Comparison of ENCODE assay signal across 11 cellular contexts in the genomic region with DNA sequence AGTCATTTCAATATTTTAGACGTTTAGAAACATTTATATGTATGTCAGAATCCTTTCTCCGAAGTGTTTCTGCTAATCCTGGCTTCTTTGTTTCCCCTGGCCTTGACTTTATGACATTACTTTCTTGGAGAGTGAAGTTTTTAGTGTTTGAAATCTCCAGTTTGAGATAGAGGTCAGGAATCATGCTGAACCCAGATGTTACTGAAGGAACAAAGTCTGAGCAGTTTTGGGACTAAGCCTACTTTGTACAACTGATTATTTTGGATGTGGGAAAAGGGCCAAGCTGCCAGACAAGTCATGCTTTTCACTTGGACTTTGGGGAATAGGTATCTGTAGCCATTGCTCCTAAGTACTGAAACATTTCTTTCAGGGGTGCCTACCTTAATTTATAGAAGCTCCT. TPM values are rescaled to one million over a fixed set of nuclear protein-coding genes. Genes with fewer than 3 reads are reported as not detected.
DNase-seq lines count a peak whose midpoint lies in the region; ATAC-seq and TF ChIP-seq lines count a peak whose summit lies in the region.
"Had no signal": no experiment of that assay in that cellular context is flagged by ENCODE, and none has a peak within 500 bp of the region (broad histone marks: within the 10 kb centered on the region; RNA-seq: fewer than 3 reads in every experiment).

No MANE protein-coding gene starts in this region.

- H3K4me1 ChIP-seq in DOHH2 (ENCODE audit: control insufficient read depth, low read length) (peaks cover 64% of the 10 kb centered on the region), Panc1 (ENCODE audit: control insufficient read depth, insufficient read depth, low read length) (peaks cover 5% of the 10 kb centered on the region), rectal smooth muscle tissue (ENCODE audit: control insufficient read depth, insufficient read depth, low read length) (peaks cover 6% of the 10 kb centered on the region)

- H3K9me3 ChIP-seq in DOHH2 (ENCODE audit: control insufficient read depth, insufficient read depth, low read length) (peaks cover 2% of the 10 kb centered on the region; the same call in 1 of the 2 replicates), Panc1 (ENCODE audit: control insufficient read depth, insufficient read depth, low read depth, low read length) (no peaks in the 10 kb centered on the region)

- no peak overlapping the region for H3K9ac ChIP-seq in rectal smooth muscle tissue (ENCODE audit: low read length)

- POLR2A ChIA-PET in Panc1 (lab: Charles Lee), result no interaction called here

- ATAC-seq in Panc1, result no peak
- ATAC-seq in GM21723 (IDR thresholded peaks at IDR 0.05; ENCODE audit: unreplicated experiment), result no peak
- ATAC-seq: stimulated activated effector memory CD8-positive, alpha-beta T cell treated with anti-CD3 and anti-CD28 coated beads, Interleukin-12 subunit alpha, Interleukin-12 subunit beta, amount 100 ng/mL, for 72 hours had no signal

- H3K4me3 ChIP-seq in DOHH2 (ENCODE audit: low read length), result peak overlapping the region; percentile 88
- peak overlapping the region; percentile 58 to 73 for H3K4me3 ChIP-seq in Panc1 (ENCODE audit: low read depth in 2 of 2, low read length in 2 of 2)
- no peak overlapping the region for H3K4me3 ChIP-seq in fibroblast of villous mesenchyme (ENCODE audit: low read depth, low read length)
- no peak overlapping the region for H3K4me3 ChIP-seq in rectal smooth muscle tissue (ENCODE audit: low read length)

- H3K9me2 ChIP-seq in DOHH2 (replicated peaks; ENCODE audit: control insufficient read depth, low read length), result no peaks in the 10 kb centered on the region

- H3K27me3 ChIP-seq in DOHH2 (ENCODE audit: control insufficient read depth, low read length) (no peaks in the 10 kb centered on the region), Panc1 (ENCODE audit: control insufficient read depth, insufficient read depth, low read length) (peaks cover 8% of the 10 kb centered on the region), rectal smooth muscle tissue (ENCODE audit: control insufficient read depth, insufficient read depth, low read length) (no peaks in the 10 kb centered on the region)

- H3K27ac ChIP-seq in DOHH2 (ENCODE audit: low read depth, low read length) (peak overlapping the region; percentile 81), Panc1 (ENCODE audit: low read length) (no peak overlapping the region; the same call in 1 of the 2 replicates), rectal smooth muscle tissue (ENCODE audit: low read depth, low read length) (peak overlapping the region; percentile 15)

- CTCF ChIA-PET in Panc1 (lab: Charles Lee), result no interaction called here

- intact Hi-C loops in Panc1 (cut with micrococcal nuclease; ENCODE audit: unreplicated experiment), result no loop called here

- TF ChIP-seq CTCF in DOHH2 (IDR thresholded peaks at IDR 0.05; ENCODE audit: low read depth, low read length, poor library complexity, severe bottlenecking) (no peak), Panc1 (IDR thresholded peaks at IDR 0.05) (no peak), fibroblast of villous mesenchyme (IDR thresholded peaks at IDR 0.05; ENCODE audit: insufficient read depth, low read depth, low read length) (no peak)

- H3K36me3 ChIP-seq in DOHH2 (ENCODE audit: control insufficient read depth, low read length), result peaks cover 67% of the 10 kb centered on the region
- no peaks in the 10 kb centered on the region for H3K36me3 ChIP-seq in Panc1 (ENCODE audit: control insufficient read depth, insufficient read depth, low read length)
- no peaks in the 10 kb centered on the region for H3K36me3 ChIP-seq in rectal smooth muscle tissue (ENCODE audit: control insufficient read depth, insufficient read depth, low read length)

- peaks cover 11% of the 10 kb centered on the region; the same call in 1 of the 2 replicates for H4K20me1 ChIP-seq in DOHH2 (ENCODE audit: control insufficient read depth, insufficient read depth, low read depth, low read length)

- peaks cover 24% of the 10 kb centered on the region for H3F3A ChIP-seq in DOHH2 (ENCODE audit: control insufficient read depth, insufficient read depth)

- in situ Hi-C loops in Panc1 (cut with HindIII; ENCODE audit: low pct_unique_long_range_greater_than_20kb, low sequenced_read_pairs), result no loop called here

- peak overlapping the region; percentile 75 for H3K4me2 ChIP-seq in DOHH2 (ENCODE audit: low read length)

- no peak for DNase-seq in Panc1 (ENCODE audit: low read depth, low spot score)
- DNase-seq in fibroblast of villous mesenchyme (ENCODE audit: low read depth), result peak; percentile 43
- no peak for DNase-seq in NCI-H748 treated with DMSO at 0.1 percent for 48 hours (lab: John Stamatoyannopoulos, UW)
- DNase-seq in activated CD4-positive, alpha-beta T cell treated with anti-CD3 and anti-CD28 coated beads for 48 hours, result no peak
- no peak for DNase-seq in NCI-H1092 (lab: John Stamatoyannopoulos, UW)
- DNase-seq: NCI-H187 treated with DMSO at 0.1 percent for 48 hours, retina had no signal

- BruUV-seq in Panc1 (replicated peaks; lab: Mats Ljungman, UMichigan), result no TSS peak

- H3K79me2 ChIP-seq in DOHH2 (ENCODE audit: control insufficient read depth, low read length), result peaks cover 84% of the 10 kb centered on the region

RNA-seq across cellular contexts. Expression of gene RNF144B, which starts 2.3 kb away (rescaled TPM):
- total RNA-seq in Panc1 (2021; ENCODE audit: unreplicated experiment) (5.6 TPM), fibroblast of villous mesenchyme (0.97 and 2.6 TPM in 2 replicates)
- 3.8 TPM for polyA plus RNA-seq in Panc1 (2012; ENCODE audit: insufficient read length)

Comparison
In these comparisons a context has a peak if more than half of its experiments do, and no peak if none do; other contexts are left out.
1. H3K4me3 ChIP-seq: peak in DOHH2 (single experiment) and Panc1 (2 of 2); none in fibroblast of villous mesenchyme (single experiment) and rectal smooth muscle tissue (single experiment).